Comparison of ENCODE assay signal across 17 cellular contexts in the genomic region with DNA sequence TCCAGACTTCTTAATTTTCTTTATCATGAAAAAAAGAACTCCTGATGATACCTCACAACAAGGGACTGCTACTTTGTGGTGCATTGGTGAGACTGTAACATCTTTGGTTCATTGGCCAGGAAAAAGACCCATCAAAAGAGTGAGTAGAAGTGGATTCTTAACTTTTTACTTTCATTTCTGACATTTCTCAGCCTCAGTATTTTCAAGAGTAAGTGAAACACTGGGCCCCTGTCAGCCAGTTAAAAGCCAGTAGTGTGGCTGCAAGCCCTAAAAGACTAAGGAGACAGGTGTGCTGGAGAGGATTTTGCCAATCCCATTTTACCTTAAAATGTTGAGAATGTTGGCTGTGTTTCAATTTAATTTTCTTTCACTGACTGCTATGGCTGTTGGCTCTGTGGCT. TPM values are rescaled to one million over a fixed set of nuclear protein-coding genes. Genes with fewer than 3 reads are reported as not detected.
"Had no signal": no experiment of that assay in that cellular context is flagged by ENCODE, and none has a peak within 500 bp of the region (broad histone marks: within the 10 kb centered on the region; RNA-seq: fewer than 3 reads in every experiment).

No MANE protein-coding gene starts in this region.

- ATAC-seq: activated T-cell treated with anti-CD3 and anti-CD28 coated beads, Interleukin-2, amount 50 U/mL, for 72 hours; foreskin keratinocyte; left colon; right cardiac atrium; stimulated activated naive B cell treated with anti-CD40 and anti-IgM and Interleukin-4, amounts not matched to agents 10 μg/mL and 1 μg/mL and 100 μg/mL, for 72 hours had no signal

- DNase-seq: activated CD4-positive, alpha-beta memory T cell treated with anti-CD3 and anti-CD28 coated beads, Interleukin-2, amount 10 ng/mL, durations not matched to agents 7 days and 5 days; activated gamma-delta T cell treated with Interleukin-2 at 50 U/mL for 16 hours; activated T-cell treated with anti-CD3 and anti-CD28 coated beads, Interleukin-2, amount 50 U/mL, for 72 hours; effector memory CD4-positive, alpha-beta T cell; foreskin keratinocyte; left colon; nephron progenitor cell; right cardiac atrium; stimulated activated CD4-positive, alpha-beta T cell treated with anti-CD3 and anti-CD28 coated beads, Interleukin-15, amount 100 ng/mL, for 24 hours; stimulated activated CD4-positive, alpha-beta T cell treated with anti-CD3 and anti-CD28 coated beads, Interleukin-4, amount 100 ng/mL, for 1 hour; stimulated activated naive B cell treated with anti-CD40 and anti-IgM and Interleukin-4, amounts not matched to agents 10 μg/mL and 1 μg/mL and 100 μg/mL, for 72 hours; thyroid gland had no signal

- H3K36me3 Mint-ChIP-seq: mesothelial cell of epicardium; stimulated activated naive B cell treated with anti-CD40 and anti-IgM and Interleukin-4, amounts not matched to agents 10 μg/mL and 1 μg/mL and 100 μg/mL, for 72 hours had no signal

- H3K4me3 Mint-ChIP-seq: activated CD4-positive, alpha-beta memory T cell treated with anti-CD3 and anti-CD28 coated beads, Interleukin-2, amount 10 ng/mL, durations not matched to agents 7 days and 5 days; activated T-cell treated with anti-CD3 and anti-CD28 coated beads, Interleukin-2, amount 50 U/mL, for 72 hours; dendritic cell treated with granulocyte-macrophage colony-stimulating factor and Interleukin-4, amounts not matched to agents 40 ng/mL and 50 ng/mL, for 4 days; mesothelial cell of epicardium; nephron progenitor cell; stimulated activated naive B cell treated with anti-CD40 and anti-IgM and Interleukin-4, amounts not matched to agents 10 μg/mL and 1 μg/mL and 100 μg/mL, for 72 hours had no signal

- H3K9me3 Mint-ChIP-seq: activated CD4-positive, alpha-beta memory T cell treated with anti-CD3 and anti-CD28 coated beads, Interleukin-2, amount 10 ng/mL, durations not matched to agents 7 days and 5 days; activated T-cell treated with anti-CD3 and anti-CD28 coated beads, Interleukin-2, amount 50 U/mL, for 72 hours; dendritic cell treated with granulocyte-macrophage colony-stimulating factor and Interleukin-4, amounts not matched to agents 40 ng/mL and 50 ng/mL, for 4 days; mesothelial cell of epicardium; nephron progenitor cell had no signal

- H3K4me1 Mint-ChIP-seq: mesothelial cell of epicardium, nephron progenitor cell had no signal

- H3K27ac Mint-ChIP-seq: activated CD4-positive, alpha-beta memory T cell treated with anti-CD3 and anti-CD28 coated beads, Interleukin-2, amount 10 ng/mL, durations not matched to agents 7 days and 5 days; activated T-cell treated with anti-CD3 and anti-CD28 coated beads, Interleukin-2, amount 50 U/mL, for 72 hours; dendritic cell treated with granulocyte-macrophage colony-stimulating factor and Interleukin-4, amounts not matched to agents 40 ng/mL and 50 ng/mL, for 4 days; mesothelial cell of epicardium; nephron progenitor cell; stimulated activated naive B cell treated with anti-CD40 and anti-IgM and Interleukin-4, amounts not matched to agents 10 μg/mL and 1 μg/mL and 100 μg/mL, for 72 hours had no signal

- H3K27me3 Mint-ChIP-seq: activated CD4-positive, alpha-beta memory T cell treated with anti-CD3 and anti-CD28 coated beads, Interleukin-2, amount 10 ng/mL, durations not matched to agents 7 days and 5 days; dendritic cell treated with granulocyte-macrophage colony-stimulating factor and Interleukin-4, amounts not matched to agents 40 ng/mL and 50 ng/mL, for 4 days; stimulated activated naive B cell treated with anti-CD40 and anti-IgM and Interleukin-4, amounts not matched to agents 10 μg/mL and 1 μg/mL and 100 μg/mL, for 72 hours had no signal

RNA-seq across cellular contexts. Expression of a gene that starts 36.6 kb away (rescaled TPM):
- total RNA-seq: cerebellum, left colon, lung, mesothelial cell of epicardium, urinary bladder had no signal
